ENCODE assay signal across 12 cellular contexts in genomic region chr16:50300942-50301625, GRCh38. TPM values are rescaled to one million over a fixed set of nuclear protein-coding genes. Genes with fewer than 3 reads are reported as not detected.
DNase-seq lines count a peak whose midpoint lies in the region; ATAC-seq and TF ChIP-seq lines count a peak whose summit lies in the region.
"Had no signal": no experiment of that assay in that cellular context is flagged by ENCODE, and none has a peak within 500 bp of the region (broad histone marks: within the 10 kb centered on the region; RNA-seq: fewer than 3 reads in every experiment).

No MANE protein-coding gene starts in this region.

- peak; percentile 56 for DNase-seq in H7
- DNase-seq in amniotic epithelial cell (ENCODE audit: low read depth): peak; percentile 89
- peak; percentile 80 for DNase-seq in hepatic stellate cell (ENCODE audit: low spot score)
- no peak for DNase-seq in stimulated activated naive B cell treated with anti-CD40 and anti-IgM and Interleukin-4, amounts not matched to agents 10 μg/mL and 1 μg/mL and 100 μg/mL, for 72 hours
- DNase-seq in BE2C: no peak
- DNase-seq: activated CD4-positive, alpha-beta T cell treated with anti-CD3 and anti-CD28 coated beads, Interleukin-2, amount 10 ng/mL, durations not matched to agents 7 days and 5 days; GOT3; NCI-H2171 treated with DMSO at 0.1 percent for 48 hours had no signal

- peaks cover 8% of the 10 kb centered on the region for H3K4me1 ChIP-seq in BE2C
- H3K4me1 ChIP-seq: breast epithelium, psoas muscle had no signal

- H3K4me3 ChIP-seq in H7 (ENCODE audit: insufficient read depth, low read depth, low read length) (no peak overlapping the region), BE2C (ENCODE audit: low read depth, low read length) (no peak overlapping the region)
- H3K4me3 ChIP-seq: breast epithelium, psoas muscle had no signal

- no peaks in the 10 kb centered on the region for H3K27me3 Mint-ChIP-seq in stimulated activated naive B cell treated with anti-CD40 and anti-IgM and Interleukin-4, amounts not matched to agents 10 μg/mL and 1 μg/mL and 100 μg/mL, for 72 hours
- H3K27me3 Mint-ChIP-seq: activated CD4-positive, alpha-beta T cell treated with anti-CD3 and anti-CD28 coated beads, Interleukin-2, amount 10 ng/mL, durations not matched to agents 7 days and 5 days had no signal

- TF ChIP-seq CTCF in BE2C (IDR thresholded peaks at IDR 0.05; ENCODE audit: low read depth, low read length): no peak

- H3K9me3 Mint-ChIP-seq in stimulated activated naive B cell treated with anti-CD40 and anti-IgM and Interleukin-4, amounts not matched to agents 10 μg/mL and 1 μg/mL and 100 μg/mL, for 72 hours: no peaks in the 10 kb centered on the region
- H3K9me3 Mint-ChIP-seq: activated CD4-positive, alpha-beta T cell treated with anti-CD3 and anti-CD28 coated beads, Interleukin-2, amount 10 ng/mL, durations not matched to agents 7 days and 5 days had no signal

- peak overlapping the region; percentile 69 for H3K27ac Mint-ChIP-seq in stimulated activated naive B cell treated with anti-CD40 and anti-IgM and Interleukin-4, amounts not matched to agents 10 μg/mL and 1 μg/mL and 100 μg/mL, for 72 hours
- H3K27ac Mint-ChIP-seq: activated CD4-positive, alpha-beta T cell treated with anti-CD3 and anti-CD28 coated beads, Interleukin-2, amount 10 ng/mL, durations not matched to agents 7 days and 5 days had no signal

- H3K27me3 ChIP-seq in H7 (ENCODE audit: control insufficient read depth, insufficient read depth, low read length) (no peaks in the 10 kb centered on the region), BE2C (no peaks in the 10 kb centered on the region)
- H3K27me3 ChIP-seq: breast epithelium had no signal

- peaks cover 44 to 45% of the 10 kb centered on the region in 2 donors for H3K36me3 Mint-ChIP-seq in stimulated activated naive B cell treated with anti-CD40 and anti-IgM and Interleukin-4, amounts not matched to agents 10 μg/mL and 1 μg/mL and 100 μg/mL, for 72 hours

- H3K9me3 ChIP-seq in BE2C: no peaks in the 10 kb centered on the region
- H3K9me3 ChIP-seq: breast epithelium, psoas muscle had no signal

- H3K4me1 Mint-ChIP-seq in stimulated activated naive B cell treated with anti-CD40 and anti-IgM and Interleukin-4, amounts not matched to agents 10 μg/mL and 1 μg/mL and 100 μg/mL, for 72 hours: peaks cover 7 to 21% of the 10 kb centered on the region in 2 donors
- H3K4me1 Mint-ChIP-seq: activated CD4-positive, alpha-beta T cell treated with anti-CD3 and anti-CD28 coated beads, Interleukin-2, amount 10 ng/mL, durations not matched to agents 7 days and 5 days had no signal

- no peaks in the 10 kb centered on the region for H3K36me3 ChIP-seq in H7 (replicated peaks; ENCODE audit: control insufficient read depth, insufficient read depth, low read length)
- no peaks in the 10 kb centered on the region for H3K36me3 ChIP-seq in BE2C
- H3K36me3 ChIP-seq: breast epithelium had no signal

- no peak for ATAC-seq in stimulated activated naive B cell treated with anti-CD40 and anti-IgM and Interleukin-4, amounts not matched to agents 10 μg/mL and 1 μg/mL and 100 μg/mL, for 72 hours (replicated peaks)
- ATAC-seq in GM19467 (IDR thresholded peaks at IDR 0.05; ENCODE audit: unreplicated experiment) (no peak), GM21786 (IDR thresholded peaks at IDR 0.05; ENCODE audit: unreplicated experiment) (no peak)

- H3K4me3 Mint-ChIP-seq in stimulated activated naive B cell treated with anti-CD40 and anti-IgM and Interleukin-4, amounts not matched to agents 10 μg/mL and 1 μg/mL and 100 μg/mL, for 72 hours: no peak overlapping the region
- H3K4me3 Mint-ChIP-seq: activated CD4-positive, alpha-beta T cell treated with anti-CD3 and anti-CD28 coated beads, Interleukin-2, amount 10 ng/mL, durations not matched to agents 7 days and 5 days had no signal

RNA-seq across cellular contexts. Expression of gene ADCY7, which starts 34.7 kb away (rescaled TPM):
- 2.2 and 2.5 TPM in 2 replicates for total RNA-seq in H7 (2014; rRNA removed; shearing (Covaris generic))
- polyA plus RNA-seq in BE2C (2012; ENCODE audit: insufficient read depth, insufficient read length, low read depth): 26.2 TPM

Comparison
In these comparisons a context has a peak if more than half of its experiments do, and no peak if none do; other contexts are left out.
1. DNase-seq: peak in H7 (single experiment), amniotic epithelial cell (single experiment) and hepatic stellate cell (single experiment); none in stimulated activated naive B cell treated with anti-CD40 and anti-IgM and Interleukin-4, amounts not matched to agents 10 μg/mL and 1 μg/mL and 100 μg/mL, for 72 hours (single experiment) and BE2C (single experiment).